ENCODE assay signal across 8 cellular contexts in the genomic region with DNA sequence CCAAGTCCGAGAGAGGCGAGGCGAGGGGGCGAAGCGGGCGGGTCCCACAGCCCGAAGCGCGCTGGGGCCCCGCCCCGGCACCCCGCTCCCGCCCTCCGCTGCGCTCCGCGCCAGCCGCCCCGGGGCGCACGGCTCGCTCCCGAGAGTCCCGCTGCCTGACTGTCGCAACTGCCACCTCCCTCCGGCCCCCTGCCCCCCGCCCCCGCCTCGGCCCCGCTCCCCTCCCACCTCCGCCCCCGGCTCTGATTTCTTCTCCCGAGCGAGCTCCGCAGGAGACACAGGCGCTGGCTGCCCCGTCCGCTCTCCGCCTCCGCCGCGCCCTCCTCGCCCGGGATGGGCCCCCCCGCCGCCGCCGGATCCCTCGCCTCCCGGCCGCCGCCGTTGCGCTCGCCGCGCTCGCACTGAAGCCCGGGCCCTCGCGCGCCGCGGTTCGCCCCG. TPM values are rescaled to one million over a fixed set of nuclear protein-coding genes. Genes with fewer than 3 reads are reported as not detected.
DNase-seq lines count a peak whose midpoint lies in the region; ATAC-seq and TF ChIP-seq lines count a peak whose summit lies in the region.

TSS of gene WNT6 (plus strand) at position 250 of the 438 bp plus-strand sequence. CDS start 233 bp downstream, outside the sequence.

- H3K9me3 Mint-ChIP-seq in activated T-helper 17 cell treated with anti-CD3 and anti-CD28 coated beads, Interleukin-2, amount 50 U/mL, for 72 hours = no peaks in the 10 kb centered on the region
- H3K9me3 Mint-ChIP-seq in stimulated activated memory B cell treated with anti-CD40 and anti-IgM and Interleukin-4, amounts not matched to agents 10 μg/mL and 1 μg/mL and 100 μg/mL, for 72 hours = no peaks in the 10 kb centered on the region

- H3K4me3 ChIP-seq in iPS-20b (ENCODE audit: low read length) (peak within 1 kb of the TSS; percentile 40), foreskin fibroblast (ENCODE audit: low read depth in 1 of 2, low read length in 2 of 2) (no peak within 1 kb of the TSS)

- no peaks in the 10 kb centered on the region for H3K36me3 Mint-ChIP-seq in activated T-helper 17 cell treated with anti-CD3 and anti-CD28 coated beads, Interleukin-2, amount 50 U/mL, for 72 hours (ENCODE audit: low read depth)
- H3K36me3 Mint-ChIP-seq in stimulated activated memory B cell treated with anti-CD40 and anti-IgM and Interleukin-4, amounts not matched to agents 10 μg/mL and 1 μg/mL and 100 μg/mL, for 72 hours = no peaks in the 10 kb centered on the region

- no peak for TF ChIP-seq CTCF in foreskin fibroblast (IDR thresholded peaks at IDR 0.05; ENCODE audit: low read depth, low read length)

- no peak within 1 kb of the TSS for H3K9ac ChIP-seq in iPS-20b (ENCODE audit: low read depth, low read length)

- peaks cover 12% of the 10 kb centered on the region for H3K4me1 ChIP-seq in iPS-20b (ENCODE audit: insufficient read depth, low read length)

- no peak within 1 kb of the TSS for H3K27ac Mint-ChIP-seq in activated T-helper 17 cell treated with anti-CD3 and anti-CD28 coated beads, Interleukin-2, amount 50 U/mL, for 72 hours
- H3K27ac Mint-ChIP-seq in stimulated activated memory B cell treated with anti-CD40 and anti-IgM and Interleukin-4, amounts not matched to agents 10 μg/mL and 1 μg/mL and 100 μg/mL, for 72 hours = no peak within 1 kb of the TSS

- H3K4me1 Mint-ChIP-seq in activated T-helper 17 cell treated with anti-CD3 and anti-CD28 coated beads, Interleukin-2, amount 50 U/mL, for 72 hours = no peaks in the 10 kb centered on the region
- H3K4me1 Mint-ChIP-seq in stimulated activated memory B cell treated with anti-CD40 and anti-IgM and Interleukin-4, amounts not matched to agents 10 μg/mL and 1 μg/mL and 100 μg/mL, for 72 hours = peaks cover 25% of the 10 kb centered on the region

- no peaks in the 10 kb centered on the region for H3K36me3 ChIP-seq in iPS-20b (ENCODE audit: insufficient read depth, low read depth, low read length)

- H3K9me3 ChIP-seq in iPS-20b (ENCODE audit: insufficient read depth, low read depth, low read length) = no peaks in the 10 kb centered on the region; the same call in 1 of the 2 replicates

- peak; percentile 34 for ATAC-seq in activated T-helper 17 cell treated with anti-CD3 and anti-CD28 coated beads, Interleukin-2, amount 50 U/mL, for 72 hours (replicated peaks)
- no peak for ATAC-seq in stimulated activated memory B cell treated with anti-CD40 and anti-IgM and Interleukin-4, amounts not matched to agents 10 μg/mL and 1 μg/mL and 100 μg/mL, for 72 hours
- ATAC-seq in GM21825 (IDR thresholded peaks at IDR 0.05; ENCODE audit: unreplicated experiment) (no peak), HG03196 (IDR thresholded peaks at IDR 0.05; ENCODE audit: unreplicated experiment) (no peak)

- peaks cover 77% of the 10 kb centered on the region for H3K27me3 Mint-ChIP-seq in activated T-helper 17 cell treated with anti-CD3 and anti-CD28 coated beads, Interleukin-2, amount 50 U/mL, for 72 hours
- H3K27me3 Mint-ChIP-seq in stimulated activated memory B cell treated with anti-CD40 and anti-IgM and Interleukin-4, amounts not matched to agents 10 μg/mL and 1 μg/mL and 100 μg/mL, for 72 hours = peaks cover 99% of the 10 kb centered on the region

- peak within 1 kb of the TSS; percentile 60 for H3K4me3 Mint-ChIP-seq in activated T-helper 17 cell treated with anti-CD3 and anti-CD28 coated beads, Interleukin-2, amount 50 U/mL, for 72 hours
- peak within 1 kb of the TSS; percentile 69 for H3K4me3 Mint-ChIP-seq in stimulated activated memory B cell treated with anti-CD40 and anti-IgM and Interleukin-4, amounts not matched to agents 10 μg/mL and 1 μg/mL and 100 μg/mL, for 72 hours

- H3K27ac ChIP-seq in iPS-20b (ENCODE audit: low read length) = no peak within 1 kb of the TSS

- DNase-seq in NCI-H748 (lab: John Stamatoyannopoulos, UW; ENCODE audit: unreplicated experiment) (peak; percentile 41), NCI-H748 treated with DMSO at 0.1 percent for 48 hours (lab: John Stamatoyannopoulos, UW) (no peak), foreskin fibroblast (no peak)

- H3K27me3 ChIP-seq in iPS-20b (ENCODE audit: insufficient read depth, low read length) = peaks cover 99% of the 10 kb centered on the region

RNA-seq across cellular contexts. Expression of gene WNT6, which starts in this region (rescaled TPM):
- under 1 TPM in 1 of 2 donors, not detected in 1; 0.29 TPM for total RNA-seq in activated T-helper 17 cell treated with anti-CD3 and anti-CD28 coated beads, Interleukin-2, amount 50 U/mL, for 72 hours

Comparison
In these comparisons a context has a peak if more than half of its experiments do, and no peak if none do; other contexts are left out.
1. Peak in ATAC-seq in activated T-helper 17 cell treated with anti-CD3 and anti-CD28 coated beads, Interleukin-2, amount 50 U/mL, for 72 hours; RNA of the gene not detected or under 1 TPM.